Comparison of ENCODE assay signal across 22 cellular contexts in genomic region chr21:45331521-45332257, GRCh38. TPM values are rescaled to one million over a fixed set of nuclear protein-coding genes. Genes with fewer than 3 reads are reported as not detected.
DNase-seq lines count a peak whose midpoint lies in the region; ATAC-seq, FAIRE-seq and TF ChIP-seq lines count a peak whose summit lies in the region.
"Had no signal": no experiment of that assay in that cellular context is flagged by ENCODE, and none has a peak within 500 bp of the region (broad histone marks: within the 10 kb centered on the region; RNA-seq: fewer than 3 reads in every experiment).

No MANE protein-coding gene starts in this region.

- H3K36me3 Mint-ChIP-seq in CD4-positive, alpha-beta memory T cell = no peaks in the 10 kb centered on the region
- H3K36me3 Mint-ChIP-seq: activated naive CD8-positive, alpha-beta T cell; memory B cell had no signal

- peaks cover 4% of the 10 kb centered on the region in 2 donors for H3K27me3 Mint-ChIP-seq in CD4-positive, alpha-beta memory T cell
- H3K27me3 Mint-ChIP-seq: activated naive CD8-positive, alpha-beta T cell had no signal

- POLR2A ChIA-PET in Panc1 (lab: Charles Lee) = no interaction called here
- POLR2A ChIA-PET in CD4-positive, alpha-beta memory T cell (lab: Charles Lee; ENCODE audit: partially characterized antibody) = no interaction called here

- FAIRE-seq in kidney (lab: Jason Lieb, UNC) = no peak
- FAIRE-seq: D721Med, TTC549 had no signal

- H3K4me3 Mint-ChIP-seq in CD4-positive, alpha-beta memory T cell = no peak overlapping the region
- H3K4me3 Mint-ChIP-seq: activated naive CD8-positive, alpha-beta T cell; memory B cell had no signal

- H3K36me3 ChIP-seq in H7 (replicated peaks; ENCODE audit: control insufficient read depth, insufficient read depth, low read length) (no peaks in the 10 kb centered on the region), Panc1 (ENCODE audit: control insufficient read depth, insufficient read depth, low read length) (no peaks in the 10 kb centered on the region), kidney (ENCODE audit: control insufficient read depth in 1 of 2, insufficient read depth in 2 of 2, low read length in 2 of 2) (no peaks in the 10 kb centered on the region)
- no peaks in the 10 kb centered on the region for H3K36me3 ChIP-seq in CD4-positive, alpha-beta memory T cell (ENCODE audit: insufficient read depth, low read length)

- no TSS peak for BruUV-seq in Panc1 (replicated peaks; lab: Mats Ljungman, UMichigan)

- intact Hi-C loops in Panc1 (cut with micrococcal nuclease; ENCODE audit: unreplicated experiment) = no loop called here
- intact Hi-C loops in kidney (cut with DNase I) = no loop called here
- intact Hi-C loops in posterior vena cava (cut with DNase I) = loop anchor here in 1 of 2 donors (2.0 kb wide), 1 partner anchor 13 kb away; no protein-coding TSS in a partner anchor
- intact Hi-C loops in CD4-positive, alpha-beta memory T cell (cut with micrococcal nuclease) = no loop called here

- H3K27me3 ChIP-seq in H7 (ENCODE audit: control insufficient read depth, insufficient read depth, low read length) (no peaks in the 10 kb centered on the region), Panc1 (ENCODE audit: control insufficient read depth, insufficient read depth, low read length) (no peaks in the 10 kb centered on the region)
- no peaks in the 10 kb centered on the region for H3K27me3 ChIP-seq in CD4-positive, alpha-beta memory T cell (ENCODE audit: insufficient read depth, low read length)

- DNase-seq in H7 (peak; percentile 83), Panc1 (ENCODE audit: low read depth, low spot score) (no peak), kidney (peak; percentile 72), posterior vena cava (ENCODE audit: low spot score) (peak; percentile 64), activated gamma-delta T cell treated with Interleukin-2 at 50 U/mL for 16 hours (no peak)
- no peak for DNase-seq in CD4-positive, alpha-beta memory T cell
- DNase-seq: activated CD4-positive, alpha-beta T cell treated with anti-CD3 and anti-CD28 coated beads, Interleukin-2, amount 50 U/mL, for 1 hour; NCI-H1048; NCI-H2107; NCI-H69; OCI-M1; stimulated activated CD4-positive, alpha-beta T cell treated with anti-CD3 and anti-CD28 coated beads, Interleukin-4, amount 100 ng/mL, for 4 hours; stimulated activated CD8-positive, alpha-beta memory T cell treated with anti-CD3 and anti-CD28 coated beads, Interleukin-4, amount 100 ng/mL, for 48 hours had no signal

- H3K9me3 ChIP-seq in Panc1 (ENCODE audit: control insufficient read depth, insufficient read depth, low read depth, low read length) (no peaks in the 10 kb centered on the region), kidney (ENCODE audit: control insufficient read depth in 1 of 2, low read length in 2 of 2) (no peaks in the 10 kb centered on the region)
- H3K9me3 ChIP-seq in CD4-positive, alpha-beta memory T cell (ENCODE audit: control insufficient read depth in 1 of 2, low read length in 2 of 2) = no peaks in the 10 kb centered on the region

- CTCF ChIA-PET in Panc1 (lab: Charles Lee) = no interaction called here
- CTCF ChIA-PET in CD4-positive, alpha-beta memory T cell (lab: Charles Lee; ENCODE audit: partially characterized antibody) = no interaction called here

- H3K4me3 ChIP-seq in H7 (ENCODE audit: insufficient read depth, low read depth, low read length) (no peak overlapping the region), Panc1 (ENCODE audit: low read depth in 2 of 2, low read length in 2 of 2) (no peak overlapping the region), kidney (ENCODE audit: low read length in 2 of 2) (no peak overlapping the region)
- no peak overlapping the region for H3K4me3 ChIP-seq in CD4-positive, alpha-beta memory T cell (ENCODE audit: low read length in 2 of 2)
- H3K4me3 ChIP-seq: dorsolateral prefrontal cortex, SK-N-MC had no signal

- peaks cover 0 to 2% (median under 1%) of the 10 kb centered on the region in 4 donors for H3K4me1 Mint-ChIP-seq in CD4-positive, alpha-beta memory T cell

- TF ChIP-seq CTCF in Panc1 (IDR thresholded peaks at IDR 0.05) (no peak), kidney (IDR thresholded peaks at IDR 0.05; ENCODE audit: borderline replicate concordance, extremely low read depth, insufficient read depth) (no peak)

- ATAC-seq in Panc1 (no peak), GM18909 (IDR thresholded peaks at IDR 0.05; ENCODE audit: poor library complexity, unreplicated experiment) (no peak)
- ATAC-seq: esophagus mucosa had no signal

- no peaks in the 10 kb centered on the region for H3K9me3 Mint-ChIP-seq in CD4-positive, alpha-beta memory T cell
- H3K9me3 Mint-ChIP-seq: memory B cell had no signal

- no peak overlapping the region for H3K9ac ChIP-seq in kidney (ENCODE audit: low read length in 2 of 2)
- H3K9ac ChIP-seq: KMS-11 had no signal

- no peak overlapping the region for H3K27ac Mint-ChIP-seq in CD4-positive, alpha-beta memory T cell
- H3K27ac Mint-ChIP-seq: activated naive CD8-positive, alpha-beta T cell; memory B cell had no signal

- in situ Hi-C loops in Panc1 (cut with HindIII; ENCODE audit: low pct_unique_long_range_greater_than_20kb, low sequenced_read_pairs) = no loop called here

- peaks cover 76% of the 10 kb centered on the region for H3K4me1 ChIP-seq in Panc1 (ENCODE audit: control insufficient read depth, insufficient read depth, low read length)
- H3K4me1 ChIP-seq in kidney (ENCODE audit: control insufficient read depth in 1 of 2, insufficient read depth in 1 of 2, low read depth in 1 of 2, low read length in 2 of 2) = peaks cover 6 to 16% of the 10 kb centered on the region in 2 donors
- no peaks in the 10 kb centered on the region for H3K4me1 ChIP-seq in CD4-positive, alpha-beta memory T cell (ENCODE audit: insufficient read depth, low read length)

- H3K27ac ChIP-seq in Panc1 (ENCODE audit: low read length) = peak overlapping the region; percentile 90
- H3K27ac ChIP-seq in kidney (ENCODE audit: low read depth in 2 of 2, low read length in 2 of 2) = no peak overlapping the region
- no peak overlapping the region for H3K27ac ChIP-seq in CD4-positive, alpha-beta memory T cell (ENCODE audit: low read depth, low read length)
- H3K27ac ChIP-seq: dorsolateral prefrontal cortex, KMS-11, SK-N-MC had no signal

RNA-seq across cellular contexts. Expression of gene POFUT2, which starts 44.0 kb away (rescaled TPM):
- 25.4 and 26.9 TPM in 2 replicates for total RNA-seq in H7 (2014; rRNA removed; shearing (Covaris generic))
- total RNA-seq in Panc1 (2021; ENCODE audit: unreplicated experiment) (59.6 TPM), kidney (30.2 TPM), posterior vena cava (10 to 100 TPM; 27.1 to 27.4 TPM)
- polyA plus RNA-seq in Panc1 (2012; ENCODE audit: insufficient read length) = 68.4 TPM
- polyA plus RNA-seq in kidney (ENCODE audit: insufficient read depth, low read depth, low replicate concordance) = 18.3 TPM
- total RNA-seq in CD4-positive, alpha-beta memory T cell = 10 to 100 TPM; 40.1 to 40.8 TPM
- 1 to 10 TPM; 2.8 to 5.7 TPM for polyA plus RNA-seq in CD4-positive, alpha-beta memory T cell

Comparison
In these comparisons a context has a peak if more than half of its experiments do, and no peak if none do; other contexts are left out.
1. DNase-seq: peak in H7 (single experiment), kidney (single experiment) and posterior vena cava (single experiment); none in Panc1 (single experiment), CD4-positive, alpha-beta memory T cell (0 of 5) and activated gamma-delta T cell treated with Interleukin-2 at 50 U/mL for 16 hours (single experiment).